13 cellular contexts compared by ENCODE assay signal in the genomic region with DNA sequence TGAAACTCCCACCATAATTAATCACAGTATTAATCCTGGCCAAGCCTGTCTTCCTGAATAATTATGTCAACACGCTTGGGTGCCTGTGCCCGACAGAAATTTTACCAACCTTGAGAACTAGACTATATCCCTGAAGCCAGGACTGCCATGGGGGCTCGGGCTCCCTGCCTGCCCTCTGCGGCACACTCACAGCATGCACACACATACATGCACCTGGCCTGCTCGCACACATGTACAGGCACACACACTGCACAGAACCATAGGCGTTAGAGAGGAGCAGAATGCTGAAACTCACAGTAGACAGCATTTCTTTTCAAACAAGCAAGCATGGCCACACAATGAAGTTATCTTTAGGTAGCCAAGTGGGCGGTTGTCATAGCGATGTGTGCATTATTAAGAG.
A peak's percentile ranks its signal among the peaks of the same experiment; 100 is the strongest.
DNase-seq lines count a peak whose midpoint lies in the region; ATAC-seq, FAIRE-seq and TF ChIP-seq lines count a peak whose summit lies in the region.
"Had no signal": no experiment of that assay in that cellular context is flagged by ENCODE, and none has a peak within 500 bp of the region (broad histone marks: within the 10 kb centered on the region; RNA-seq: fewer than 3 reads in every experiment).

No MANE protein-coding gene starts in this region.

- ATAC-seq in GM18505 (IDR thresholded peaks at IDR 0.05; ENCODE audit: unreplicated experiment) (no peak), HG02678 (IDR thresholded peaks at IDR 0.05; ENCODE audit: unreplicated experiment) (no peak)
- ATAC-seq: stimulated activated effector memory CD8-positive, alpha-beta T cell treated with anti-CD3 and anti-CD28 coated beads, Interleukin-12 subunit alpha, Interleukin-12 subunit beta, amount 100 ng/mL, for 72 hours had no signal

- peak overlapping the region in 45 of 59 donors; percentile 3 to 87 (median 61) for H3K27ac ChIP-seq in dorsolateral prefrontal cortex
- no peak overlapping the region for H3K27ac ChIP-seq in OCI-LY7 (ENCODE audit: low read depth, low read length, poor library complexity, severe bottlenecking)
- H3K27ac ChIP-seq: BLaER1 treated with 17β-estradiol and CSF1 and Interleukin-3, amounts not matched to agents 10 nM and 100 nM; pancreas had no signal

- H3K4me1 ChIP-seq in OCI-LY7 (ENCODE audit: insufficient read depth, low read length, poor library complexity, severe bottlenecking): no peaks in the 10 kb centered on the region
- H3K4me1 ChIP-seq: pancreas had no signal

- peak overlapping the region in 58 of 59 donors; percentile 2 to 68 (median 50) for H3K4me3 ChIP-seq in dorsolateral prefrontal cortex
- no peak overlapping the region for H3K4me3 ChIP-seq in OCI-LY7 (ENCODE audit: low read depth, low read length, poor library complexity, severe bottlenecking)
- H3K4me3 ChIP-seq: BLaER1 treated with 17β-estradiol and CSF1 and Interleukin-3, amounts not matched to agents 10 nM and 100 nM; pancreas had no signal

- no peaks in the 10 kb centered on the region for H3K36me3 ChIP-seq in OCI-LY7 (ENCODE audit: insufficient read depth, low read length)
- H3K36me3 ChIP-seq: BLaER1 treated with 17β-estradiol and CSF1 and Interleukin-3, amounts not matched to agents 10 nM and 100 nM; pancreas had no signal

- BruUV-seq in OCI-LY7 (replicated peaks; lab: Mats Ljungman, UMichigan): no TSS peak

- POLR2A ChIA-PET in OCI-LY7 (lab: Charles Lee): no interaction called here

- H2AFZ ChIP-seq in OCI-LY7 (ENCODE audit: low read length): no peak overlapping the region

- H3K4me1 Mint-ChIP-seq in mesothelial cell of epicardium: peaks cover 21% of the 10 kb centered on the region

- DNase-seq in D721Med (ENCODE audit: insufficient read length, low spot score) (no peak), NCI-H1105 (lab: John Stamatoyannopoulos, UW) (peak; percentile 41), dorsolateral prefrontal cortex (peak in 1 of 10 donors; percentile 42), mesothelial cell of epicardium (ENCODE audit: low spot score in 2 of 2, unreplicated experiment in 2 of 2) (no peak), NCI-H187 treated with DMSO at 0.1 percent for 48 hours (lab: John Stamatoyannopoulos, UW) (no peak), OCI-LY7 (ENCODE audit: low spot score) (no peak)
- DNase-seq: GDM1, left cardiac atrium had no signal

- intact Hi-C loops in dorsolateral prefrontal cortex (cut with DNase I): no loop called here
- intact Hi-C loops in OCI-LY7 (cut with micrococcal nuclease; ENCODE audit: unreplicated experiment): no loop called here

- TF ChIP-seq CTCF in D721Med (IDR thresholded peaks at IDR 0.05; ENCODE audit: insufficient read depth, missing control alignments): no peak
- TF ChIP-seq CTCF in dorsolateral prefrontal cortex (IDR thresholded peaks at IDR 0.05 in 54 of 56, conservative IDR thresholded peaks at IDR 0.05 in 2 of 56; ENCODE audit: low read depth in 1 of 56, partially characterized antibody in 56 of 56): no peak
- no peak for TF ChIP-seq CTCF in mesothelial cell of epicardium (IDR thresholded peaks at IDR 0.05; ENCODE audit: unreplicated experiment)
- no peak for TF ChIP-seq CTCF in OCI-LY7 (conservative IDR thresholded peaks at IDR 0.05; ENCODE audit: low read length)

- no peaks in the 10 kb centered on the region for H3K9me2 ChIP-seq in OCI-LY7 (ENCODE audit: insufficient read depth, low read length)

- CTCF ChIA-PET in OCI-LY7 (lab: Charles Lee; ENCODE audit: unreplicated experiment): no interaction called here

- peaks cover 0 to 4% (median 0%) of the 10 kb centered on the region in 45 donors for H3K27me3 ChIP-seq in dorsolateral prefrontal cortex
- H3K27me3 ChIP-seq: pancreas had no signal

- H3K4me2 ChIP-seq in OCI-LY7 (ENCODE audit: low read length): no peak overlapping the region
- H3K4me2 ChIP-seq: BLaER1 treated with 17β-estradiol and CSF1 and Interleukin-3, amounts not matched to agents 10 nM and 100 nM had no signal

- H4K20me1 ChIP-seq in OCI-LY7 (ENCODE audit: insufficient read depth, low read length): no peaks in the 10 kb centered on the region
- H4K20me1 ChIP-seq: BLaER1 treated with 17β-estradiol and CSF1 and Interleukin-3, amounts not matched to agents 10 nM and 100 nM had no signal

- no peak for TF ChIP-seq POLR2A in GM18505 (IDR thresholded peaks at IDR 0.05; ENCODE audit: borderline replicate concordance, extremely low read depth, insufficient read depth, insufficient read length)

- H3K27me3 Mint-ChIP-seq in mesothelial cell of epicardium (ENCODE audit: low read depth): peaks cover 19% of the 10 kb centered on the region

- peak overlapping the region; percentile 67 for H3K4me3 Mint-ChIP-seq in mesothelial cell of epicardium
- H3K4me3 Mint-ChIP-seq: stimulated activated effector memory CD8-positive, alpha-beta T cell treated with anti-CD3 and anti-CD28 coated beads, Interleukin-12 subunit alpha, Interleukin-12 subunit beta, amount 100 ng/mL, for 72 hours had no signal

- H3K27ac Mint-ChIP-seq in mesothelial cell of epicardium: no peak overlapping the region

- H3K9me3 ChIP-seq in OCI-LY7 (ENCODE audit: low read length): no peaks in the 10 kb centered on the region
- H3K9me3 ChIP-seq: BLaER1 treated with 17β-estradiol and CSF1 and Interleukin-3, amounts not matched to agents 10 nM and 100 nM; pancreas had no signal

- H3K79me2 ChIP-seq in OCI-LY7 (ENCODE audit: insufficient read depth, low read depth, low read length): no peaks in the 10 kb centered on the region

- H3K36me3 Mint-ChIP-seq in mesothelial cell of epicardium: no peaks in the 10 kb centered on the region
- H3K36me3 Mint-ChIP-seq: stimulated activated effector memory CD8-positive, alpha-beta T cell treated with anti-CD3 and anti-CD28 coated beads, Interleukin-12 subunit alpha, Interleukin-12 subunit beta, amount 100 ng/mL, for 72 hours had no signal

- peak; percentile 38 for FAIRE-seq in D721Med (lab: Jason Lieb, UNC)
- FAIRE-seq: pancreas had no signal

- H3K9me3 Mint-ChIP-seq in mesothelial cell of epicardium: no peaks in the 10 kb centered on the region
- H3K9me3 Mint-ChIP-seq: stimulated activated effector memory CD8-positive, alpha-beta T cell treated with anti-CD3 and anti-CD28 coated beads, Interleukin-12 subunit alpha, Interleukin-12 subunit beta, amount 100 ng/mL, for 72 hours had no signal
